ENCODE assay signal across 30 cellular contexts in genomic region chr2:99735753-99736152, GRCh38.
"Had no signal": no experiment of that assay in that cellular context is flagged by ENCODE, and none has a peak within 500 bp of the region (broad histone marks: within the 10 kb centered on the region; RNA-seq: fewer than 3 reads in every experiment).

No MANE protein-coding gene starts in this region.

- H3K9me3 ChIP-seq: Peyer's patch, SJSA1, SK-N-SH had no signal

- H3K27me3 Mint-ChIP-seq: activated CD4-positive, alpha-beta T cell treated with anti-CD3 and anti-CD28 coated beads, Interleukin-2, amount 10 ng/mL, durations not matched to agents 7 days and 5 days; activated naive CD4-positive, alpha-beta T cell treated with anti-CD3 and anti-CD28 coated beads, Interleukin-2, amount 10 ng/mL, durations not matched to agents 7 days and 5 days; activated naive CD8-positive, alpha-beta T cell; brain had no signal

- H3K4me3 Mint-ChIP-seq: activated CD4-positive, alpha-beta T cell treated with anti-CD3 and anti-CD28 coated beads, Interleukin-2, amount 10 ng/mL, durations not matched to agents 7 days and 5 days; activated CD8-positive, alpha-beta T cell treated with anti-CD3 and anti-CD28 coated beads, Interleukin-2, amount 10 ng/mL, durations not matched to agents 7 days and 5 days; activated naive CD4-positive, alpha-beta T cell treated with anti-CD3 and anti-CD28 coated beads, Interleukin-2, amount 10 ng/mL, durations not matched to agents 7 days and 5 days; activated naive CD8-positive, alpha-beta T cell; activated naive CD8-positive, alpha-beta T cell treated with anti-CD3 and anti-CD28 coated beads, Interleukin-2, amount 50 U/mL, for 24 hours; brain; T-helper 1 cell treated with Interleukin-12 subunit alpha and Interleukin-12 subunit beta and Interleukin-4 antibody, amounts not matched to agents 30 μg/mL and 1 μg/mL, for 36 hours; T-helper 2 cell treated with Interferon-gamma antibody and Interleukin-4, amounts not matched to agents 5 μg/mL and 100 μg/mL, for 36 hours had no signal

- H3K27me3 ChIP-seq: Peyer's patch, SJSA1 had no signal

- H3K9me3 Mint-ChIP-seq: activated CD4-positive, alpha-beta T cell treated with anti-CD3 and anti-CD28 coated beads, Interleukin-2, amount 10 ng/mL, durations not matched to agents 7 days and 5 days; activated naive CD4-positive, alpha-beta T cell treated with anti-CD3 and anti-CD28 coated beads, Interleukin-2, amount 10 ng/mL, durations not matched to agents 7 days and 5 days; activated naive CD8-positive, alpha-beta T cell treated with anti-CD3 and anti-CD28 coated beads, Interleukin-2, amount 50 U/mL, for 24 hours; T-helper 1 cell treated with Interleukin-12 subunit alpha and Interleukin-12 subunit beta and Interleukin-4 antibody, amounts not matched to agents 30 μg/mL and 1 μg/mL, for 36 hours; T-helper 2 cell treated with Interferon-gamma antibody and Interleukin-4, amounts not matched to agents 5 μg/mL and 100 μg/mL, for 36 hours had no signal

- FAIRE-seq: bronchial epithelial cell, colon had no signal

- H3K4me3 ChIP-seq: Peyer's patch, SJSA1 had no signal

- H3K4me1 ChIP-seq: Peyer's patch, SJSA1 had no signal

- ATAC-seq: activated CD8-positive, alpha-beta T cell treated with anti-CD3 and anti-CD28 coated beads, Interleukin-2, amount 10 ng/mL, durations not matched to agents 7 days and 5 days; activated naive CD8-positive, alpha-beta T cell treated with anti-CD3 and anti-CD28 coated beads, Interleukin-2, amount 50 U/mL, for 24 hours had no signal

- H3K36me3 ChIP-seq: Peyer's patch, SJSA1 had no signal

- H3K27ac ChIP-seq: Peyer's patch, SJSA1 had no signal

- DNase-seq: activated CD4-positive, alpha-beta T cell treated with anti-CD3 and anti-CD28 coated beads, Interleukin-2, amount 10 ng/mL, durations not matched to agents 7 days and 5 days; activated CD4-positive, alpha-beta T cell treated with anti-CD3 and anti-CD28 coated beads, Interleukin-2, amount 50 U/mL, for 48 hours; activated CD8-positive, alpha-beta T cell treated with anti-CD3 and anti-CD28 coated beads, Interleukin-2, amount 10 ng/mL, durations not matched to agents 7 days and 5 days; activated effector memory CD4-positive, alpha-beta T cell treated with Interleukin-2 at 50 U/mL for 16 hours; activated naive CD4-positive, alpha-beta T cell treated with anti-CD3 and anti-CD28 coated beads, Interleukin-2, amount 10 ng/mL, durations not matched to agents 7 days and 5 days; activated naive CD8-positive, alpha-beta T cell treated with anti-CD3 and anti-CD28 coated beads, Interleukin-2, amount 50 U/mL, for 24 hours; activated T-cell treated with anti-CD3 and anti-CD28 coated beads, Interleukin-2, amount 50 U/mL, for 48 hours; anterior cingulate cortex; caudate nucleus; MM.1S; MV-4-11; NCI-H1092; NCI-H1436 treated with DMSO at 0.1 percent for 48 hours; NCI-H1694 treated with DMSO at 0.1 percent for 48 hours; NCI-H2029; NCI-H510A; NCI-H748 treated with DMSO at 0.1 percent for 48 hours; NK-92 treated with Interleukin-12 subunit alpha and Interleukin-12 subunit beta, amount 100 ng/mL, for 24 hours; OCI-M1; Peyer's patch; RPMI8226; SHP77 treated with DMSO at 0.1 percent for 48 hours; SK-N-SH had no signal

- H3K4me1 Mint-ChIP-seq: activated CD4-positive, alpha-beta T cell treated with anti-CD3 and anti-CD28 coated beads, Interleukin-2, amount 10 ng/mL, durations not matched to agents 7 days and 5 days; activated naive CD4-positive, alpha-beta T cell treated with anti-CD3 and anti-CD28 coated beads, Interleukin-2, amount 10 ng/mL, durations not matched to agents 7 days and 5 days; activated naive CD8-positive, alpha-beta T cell treated with anti-CD3 and anti-CD28 coated beads, Interleukin-2, amount 50 U/mL, for 24 hours; brain had no signal

- H3K4me2 ChIP-seq: SK-N-SH had no signal

- H3K9ac ChIP-seq: SK-N-SH had no signal

- H3K36me3 Mint-ChIP-seq: activated naive CD4-positive, alpha-beta T cell treated with anti-CD3 and anti-CD28 coated beads, Interleukin-2, amount 10 ng/mL, durations not matched to agents 7 days and 5 days; activated naive CD8-positive, alpha-beta T cell had no signal
